In genomic region chr2:164757934-164758695, GRCh38 we compare ENCODE assay signal across 13 cellular contexts.
DNase-seq lines count a peak whose midpoint lies in the region; ATAC-seq and TF ChIP-seq lines count a peak whose summit lies in the region.
"Had no signal": no experiment of that assay in that cellular context is flagged by ENCODE, and none has a peak within 500 bp of the region (broad histone marks: within the 10 kb centered on the region; RNA-seq: fewer than 3 reads in every experiment).

No MANE protein-coding gene starts in this region.

- TF ChIP-seq POLR2A in prostate gland (IDR thresholded peaks at IDR 0.05): no peak

- ATAC-seq in GM21786 (IDR thresholded peaks at IDR 0.05; ENCODE audit: unreplicated experiment): no peak
- ATAC-seq: Panc1 had no signal

- 25% methylated on average over 2 of the region's 2 CpGs for WGBS in prostate gland

- H3K9me2 ChIP-seq in OCI-LY7 (ENCODE audit: insufficient read depth, low read length): no peaks in the 10 kb centered on the region
- no peaks in the 10 kb centered on the region for H3K9me2 ChIP-seq in Karpas-422 (replicated peaks; ENCODE audit: insufficient read depth, low read length)

- H3K27ac ChIP-seq in OCI-LY7 (ENCODE audit: low read depth, low read length, poor library complexity, severe bottlenecking) (no peak overlapping the region), prostate gland (peak overlapping the region; percentile 21 to 69), Karpas-422 (ENCODE audit: low read length) (no peak overlapping the region)
- H3K27ac ChIP-seq: cardiac muscle cell, upper lobe of left lung had no signal

- POLR2A ChIA-PET in OCI-LY7 (lab: Charles Lee): interaction anchor here (0.6 to 1.4 kb wide), 9 partner anchors 13 to 942 kb away, joined by 3 to 8 read pairs (median 3); no protein-coding TSS in a partner anchor

- H3K79me2 ChIP-seq in OCI-LY7 (ENCODE audit: insufficient read depth, low read depth, low read length): peaks cover 29% of the 10 kb centered on the region
- H3K79me2 ChIP-seq in Karpas-422 (ENCODE audit: low read length): no peaks in the 10 kb centered on the region

- peak overlapping the region; percentile 36 for H3K4me3 ChIP-seq in OCI-LY7 (ENCODE audit: low read depth, low read length, poor library complexity, severe bottlenecking)
- H3K4me3 ChIP-seq in fibroblast of mammary gland (ENCODE audit: control insufficient read depth, low read depth, low read length): no peak overlapping the region
- H3K4me3 ChIP-seq in prostate gland: no peak overlapping the region
- no peak overlapping the region for H3K4me3 ChIP-seq in Karpas-422 (ENCODE audit: low read length)
- H3K4me3 ChIP-seq: cardiac muscle cell, upper lobe of left lung had no signal

- TF ChIP-seq CTCF in OCI-LY7 (conservative IDR thresholded peaks at IDR 0.05; ENCODE audit: low read length): no peak
- no peak for TF ChIP-seq CTCF in fibroblast of mammary gland (conservative IDR thresholded peaks at IDR 0.05; ENCODE audit: control insufficient read depth, insufficient read depth, low read depth, low read length)
- no peak for TF ChIP-seq CTCF in prostate gland (IDR thresholded peaks at IDR 0.05)

- peaks cover 80% of the 10 kb centered on the region for H3K4me1 ChIP-seq in OCI-LY7 (ENCODE audit: insufficient read depth, low read length, poor library complexity, severe bottlenecking)
- H3K4me1 ChIP-seq in prostate gland (replicated peaks): peaks cover 8% of the 10 kb centered on the region
- H3K4me1 ChIP-seq in Karpas-422 (ENCODE audit: low read length): no peaks in the 10 kb centered on the region

- no peak overlapping the region for H3K9ac ChIP-seq in Karpas-422 (ENCODE audit: low read length)

- H3K36me3 ChIP-seq in OCI-LY7 (ENCODE audit: insufficient read depth, low read length) (no peaks in the 10 kb centered on the region), prostate gland (no peaks in the 10 kb centered on the region), Karpas-422 (ENCODE audit: insufficient read depth, low read length) (no peaks in the 10 kb centered on the region)
- H3K36me3 ChIP-seq: cardiac muscle cell, upper lobe of left lung had no signal

- H3K4me2 ChIP-seq in OCI-LY7 (ENCODE audit: low read length) (peak overlapping the region; percentile 67), Karpas-422 (ENCODE audit: low read depth, low read length, poor library complexity, severe bottlenecking) (no peak overlapping the region)

- no TSS peak for BruUV-seq in OCI-LY7 (replicated peaks; lab: Mats Ljungman, UMichigan)

- no peaks in the 10 kb centered on the region for H4K20me1 ChIP-seq in OCI-LY7 (ENCODE audit: insufficient read depth, low read length)
- no peaks in the 10 kb centered on the region for H4K20me1 ChIP-seq in Karpas-422 (ENCODE audit: insufficient read depth, low read depth, low read length)

- H2AFZ ChIP-seq in OCI-LY7 (ENCODE audit: low read length) (no peak overlapping the region), Karpas-422 (ENCODE audit: low read length) (no peak overlapping the region)

- H3K27me3 ChIP-seq in prostate gland (replicated peaks; ENCODE audit: insufficient read depth) (no peaks in the 10 kb centered on the region), Karpas-422 (ENCODE audit: low read length) (0 out of 2 replicates have a peak, but pooled peaks cover 4% of the 10 kb centered on the region)
- H3K27me3 ChIP-seq: cardiac muscle cell, upper lobe of left lung had no signal

- no peaks in the 10 kb centered on the region for H3K9me3 ChIP-seq in OCI-LY7 (ENCODE audit: low read length)
- H3K9me3 ChIP-seq in prostate gland: no peaks in the 10 kb centered on the region
- H3K9me3 ChIP-seq in Karpas-422 (ENCODE audit: low read length): no peaks in the 10 kb centered on the region
- H3K9me3 ChIP-seq: upper lobe of left lung had no signal

- intact Hi-C loops in OCI-LY7 (cut with micrococcal nuclease; ENCODE audit: unreplicated experiment): loop anchor here (5.0 kb wide), 1 partner anchor 444 kb away; the partner anchor contains the start of gene SCN3A
- intact Hi-C loops in prostate gland (cut with DNase I): no loop called here

- CTCF ChIA-PET in OCI-LY7 (lab: Charles Lee; ENCODE audit: unreplicated experiment): no interaction called here

- DNase-seq in EH (ENCODE audit: low read depth): peak; percentile 71
- peak; percentile 33 for DNase-seq in OCI-LY7 (ENCODE audit: low spot score)
- peak; percentile 66 for DNase-seq in fibroblast of mammary gland (ENCODE audit: low read depth)
- peak; percentile 37 for DNase-seq in prostate gland (ENCODE audit: low spot score)
- DNase-seq in cerebellar nuclear complex (lab: John Stamatoyannopoulos, UW): no peak
- no peak for DNase-seq in Karpas-422
- DNase-seq in NCI-H1105 (lab: John Stamatoyannopoulos, UW): no peak
- DNase-seq: mesendoderm, NCI-H2081 treated with DMSO at 0.1 percent for 48 hours had no signal

Comparison
In these comparisons a context has a peak if more than half of its experiments do, and no peak if none do; other contexts are left out.
1. DNase-seq: peak in EH (single experiment), OCI-LY7 (single experiment), fibroblast of mammary gland (single experiment) and prostate gland (single experiment); none in cerebellar nuclear complex (0 of 2), Karpas-422 (single experiment) and NCI-H1105 (single experiment).
2. H3K27ac ChIP-seq: peak in prostate gland (2 of 2); none in OCI-LY7 (single experiment) and Karpas-422 (single experiment).